ENCODE assay signal across 8 cellular contexts in the genomic region with DNA sequence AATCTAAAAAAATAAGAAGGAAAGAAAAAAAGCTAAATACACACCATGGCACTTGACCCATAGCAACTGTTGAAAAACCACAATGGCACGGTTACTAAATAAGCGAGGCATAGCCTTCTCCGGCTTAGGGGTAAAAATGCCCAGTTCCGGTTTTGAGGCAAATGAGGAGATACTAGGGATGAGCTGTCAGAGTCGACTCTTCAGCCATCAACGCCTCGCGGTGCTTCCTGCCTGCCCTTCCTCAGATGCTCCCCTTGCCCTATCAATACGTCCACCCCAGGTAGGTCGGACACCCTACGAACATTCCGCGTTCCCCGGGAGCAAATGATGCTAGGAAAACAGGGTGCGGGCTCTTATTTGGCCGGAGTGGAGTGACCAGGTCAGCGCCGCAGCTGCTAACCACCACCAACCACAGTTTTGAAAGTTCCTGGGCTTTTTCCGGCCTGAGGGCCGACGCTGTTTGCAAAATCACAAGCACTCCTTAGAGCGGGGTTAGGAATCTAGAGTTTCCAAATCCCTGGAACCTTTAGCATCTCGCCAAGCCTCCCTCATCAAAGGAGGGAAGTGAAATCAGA. TPM values are rescaled to one million over a fixed set of nuclear protein-coding genes. Genes with fewer than 3 reads are reported as not detected.
DNase-seq lines count a peak whose midpoint lies in the region; ATAC-seq and TF ChIP-seq lines count a peak whose summit lies in the region.

No MANE protein-coding gene starts in this region.

- DNase-seq in DMS 273 (lab: John Stamatoyannopoulos, UW; ENCODE audit: unreplicated experiment) (peak; percentile 47), DMS 273 treated with DMSO at 0.1 percent for 48 hours (lab: John Stamatoyannopoulos, UW) (no peak), HL-60 (ENCODE audit: low read depth in 1 of 2, low spot score in 1 of 2) (peak in 1 of 2 experiments; percentile 80), uterus (peak in 1 of 2 donors; percentile 28)
- DNase-seq in T-helper 2 cell treated with Interferon-gamma antibody and Interleukin-4, amounts not matched to agents 5 μg/mL and 100 μg/mL, for 36 hours (ENCODE audit: low spot score) = peak; percentile 30
- no peak for DNase-seq in effector memory CD4-positive, alpha-beta T cell

- H3K4me3 Mint-ChIP-seq in T-helper 2 cell treated with Interferon-gamma antibody and Interleukin-4, amounts not matched to agents 5 μg/mL and 100 μg/mL, for 36 hours = peak overlapping the region; percentile 97

- TF ChIP-seq CTCF in HL-60 (IDR thresholded peaks at IDR 0.05; ENCODE audit: insufficient read depth, low read length) = no peak
- TF ChIP-seq CTCF in uterus (IDR thresholded peaks at IDR 0.05) = no peak

- H3K9me3 Mint-ChIP-seq in T-helper 2 cell treated with Interferon-gamma antibody and Interleukin-4, amounts not matched to agents 5 μg/mL and 100 μg/mL, for 36 hours = no peaks in the 10 kb centered on the region

- H3K27me3 Mint-ChIP-seq in T-helper 2 cell treated with Interferon-gamma antibody and Interleukin-4, amounts not matched to agents 5 μg/mL and 100 μg/mL, for 36 hours (ENCODE audit: low read depth) = no peaks in the 10 kb centered on the region

- TF ChIP-seq POLR2A in uterus (IDR thresholded peaks at IDR 0.05) (no peak), GM18505 (IDR thresholded peaks at IDR 0.05; ENCODE audit: borderline replicate concordance, extremely low read depth, insufficient read depth, insufficient read length) (no peak)

- ATAC-seq in GM18505 (IDR thresholded peaks at IDR 0.05; ENCODE audit: unreplicated experiment) = no peak

- H3K36me3 ChIP-seq in effector memory CD4-positive, alpha-beta T cell (ENCODE audit: control insufficient read depth, insufficient read depth, low read length) = peaks cover 24% of the 10 kb centered on the region
- H3K36me3 ChIP-seq in mesodermal cell (ENCODE audit: control insufficient read depth, insufficient read depth, low read length) (peaks cover 48% of the 10 kb centered on the region), uterus (no peaks in the 10 kb centered on the region)

- peak overlapping the region; percentile 90 for H3K4me3 ChIP-seq in HL-60 (replicated peaks; ENCODE audit: insufficient read depth, low read length)
- peak overlapping the region; percentile 76 for H3K4me3 ChIP-seq in effector memory CD4-positive, alpha-beta T cell (ENCODE audit: insufficient read depth, low read depth, low read length, poor library complexity, severe bottlenecking)
- H3K4me3 ChIP-seq in mesodermal cell (ENCODE audit: extremely low read depth, insufficient read depth, low read length, poor library complexity, severe bottlenecking) = peak overlapping the region; percentile 87
- peak overlapping the region; percentile 75 to 89 for H3K4me3 ChIP-seq in uterus

- H3K36me3 Mint-ChIP-seq in T-helper 2 cell treated with Interferon-gamma antibody and Interleukin-4, amounts not matched to agents 5 μg/mL and 100 μg/mL, for 36 hours (ENCODE audit: low read depth) = peaks cover 39% of the 10 kb centered on the region

- H3K4me1 ChIP-seq in effector memory CD4-positive, alpha-beta T cell (ENCODE audit: control insufficient read depth, insufficient read depth, low read length, poor library complexity, severe bottlenecking) = peaks cover 20% of the 10 kb centered on the region
- H3K4me1 ChIP-seq in mesodermal cell (ENCODE audit: control insufficient read depth, insufficient read depth, low read length, poor library complexity, severe bottlenecking) (peaks cover 8% of the 10 kb centered on the region), uterus (peaks cover 0 to 22% of the 10 kb centered on the region in 2 donors)

- H3K27ac ChIP-seq in HL-60 (replicated peaks) = peak overlapping the region; percentile 93
- H3K27ac ChIP-seq in effector memory CD4-positive, alpha-beta T cell (ENCODE audit: insufficient read depth, low read length, poor library complexity, severe bottlenecking) = peak overlapping the region; percentile 83
- H3K27ac ChIP-seq in mesodermal cell (ENCODE audit: low read depth, low read length, severe bottlenecking) = peak overlapping the region; percentile 88
- H3K27ac ChIP-seq in uterus = peak overlapping the region; percentile 89 to 92

- peaks cover 20% of the 10 kb centered on the region for H3K4me1 Mint-ChIP-seq in T-helper 2 cell treated with Interferon-gamma antibody and Interleukin-4, amounts not matched to agents 5 μg/mL and 100 μg/mL, for 36 hours (ENCODE audit: low read depth)

- intact Hi-C loops in uterus (cut with DNase I; ENCODE audit: low total_unique reads) = no loop called here

- peak overlapping the region; percentile 79 for H3K27ac Mint-ChIP-seq in T-helper 2 cell treated with Interferon-gamma antibody and Interleukin-4, amounts not matched to agents 5 μg/mL and 100 μg/mL, for 36 hours

- 4 to 25% methylated on average over 7 to 22 of the region's 23 CpGs for WGBS in mesodermal cell (ENCODE audit: insufficient coverage in 2 of 2), 2 experiments

- H3K27me3 ChIP-seq in HL-60 (ENCODE audit: insufficient read depth, poor library complexity, severe bottlenecking) = no peaks in the 10 kb centered on the region
- H3K27me3 ChIP-seq in effector memory CD4-positive, alpha-beta T cell (replicated peaks; ENCODE audit: control insufficient read depth, insufficient read depth, low read length, poor library complexity, severe bottlenecking) = no peaks in the 10 kb centered on the region
- no peaks in the 10 kb centered on the region for H3K27me3 ChIP-seq in uterus

- no peaks in the 10 kb centered on the region for H3K9me3 ChIP-seq in effector memory CD4-positive, alpha-beta T cell (ENCODE audit: control insufficient read depth, low read length)
- H3K9me3 ChIP-seq in mesodermal cell (ENCODE audit: control insufficient read depth, low read length) = no peaks in the 10 kb centered on the region
- H3K9me3 ChIP-seq in uterus = no peaks in the 10 kb centered on the region

RNA-seq across cellular contexts. Expression of a gene that starts 1.2 kb away (rescaled TPM):
- 228 TPM for polyA plus RNA-seq in mesodermal cell (2013, experiment 1 of 2)
- polyA plus RNA-seq in mesodermal cell (2013, experiment 2 of 2) = 205 TPM
- 100 to 1,000 TPM in 2 of 4 donors, 10 to 100 TPM in 2; 10.5 to 150 (median 91.1) TPM for total RNA-seq in uterus

RNA-seq across cellular contexts. Expression of a gene that starts 22.1 kb away (rescaled TPM):
- polyA plus RNA-seq in mesodermal cell (2013, experiment 1 of 2) = 15.2 TPM
- polyA plus RNA-seq in mesodermal cell (2013, experiment 2 of 2) = 15.5 TPM
- total RNA-seq in uterus = 10 to 100 TPM; 11.8 to 31.9 (median 18.3) TPM

RNA-seq across cellular contexts. Expression of a gene that starts 22.2 kb away (rescaled TPM):
- polyA plus RNA-seq in mesodermal cell (2013, experiment 1 of 2) = 56.1 TPM
- 58.8 TPM for polyA plus RNA-seq in mesodermal cell (2013, experiment 2 of 2)
- 10 to 100 TPM in 2 of 4 donors, 1 to 10 TPM in 2; 1.2 to 16.8 (median 8.0) TPM for total RNA-seq in uterus

RNA-seq across cellular contexts. Expression of a gene that starts 27.6 kb away (rescaled TPM):
- polyA plus RNA-seq in mesodermal cell (2013, experiment 1 of 2) = 450 TPM
- 452 TPM for polyA plus RNA-seq in mesodermal cell (2013, experiment 2 of 2)
- total RNA-seq in uterus = 100 to 1,000 TPM; 239 to 457 (median 291) TPM

RNA-seq across cellular contexts. Expression of a gene that starts 30.4 kb away (rescaled TPM):
- 581 TPM for polyA plus RNA-seq in mesodermal cell (2013, experiment 1 of 2)
- 512 TPM for polyA plus RNA-seq in mesodermal cell (2013, experiment 2 of 2)
- 100 to 1,000 TPM; 196 to 524 (median 201) TPM for total RNA-seq in uterus

Comparison
In these comparisons a context has a peak if more than half of its experiments do, and no peak if none do; other contexts are left out.
1. DNase-seq: peak in DMS 273 (single experiment) and T-helper 2 cell treated with Interferon-gamma antibody and Interleukin-4, amounts not matched to agents 5 μg/mL and 100 μg/mL, for 36 hours (single experiment); none in DMS 273 treated with DMSO at 0.1 percent for 48 hours (single experiment) and effector memory CD4-positive, alpha-beta T cell (0 of 3).
2. Peak in every context shown above with its lines, with median percentiles within 50 percentile points of each other: H3K27ac ChIP-seq and H3K4me3 ChIP-seq.